ENCODE assay signal across 2 cellular contexts in the genomic region with DNA sequence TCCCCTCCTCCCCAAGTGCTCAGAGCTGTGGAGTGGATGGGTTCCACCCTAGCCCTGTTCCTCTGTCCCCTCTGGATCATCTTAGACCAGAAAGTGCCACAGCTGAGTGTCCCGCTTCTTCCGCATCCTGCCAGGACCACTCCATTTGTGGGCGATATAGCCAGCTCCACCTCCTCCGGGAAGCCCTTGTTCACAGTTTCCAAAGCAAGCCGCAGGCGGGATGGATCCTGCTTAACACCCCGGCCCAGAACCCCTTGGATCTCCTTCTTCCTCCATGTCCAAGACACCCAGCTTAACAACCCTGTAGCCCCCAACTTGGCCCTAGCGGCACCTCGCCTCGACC.
TF ChIP-seq lines count a peak whose summit lies in the region.

No MANE protein-coding gene starts in this region.

TF ChIP-seq in HCT116, 20 proteins besides CTCF, POLR2A, EP300 and RAD21 (continued from another document):
- TF ChIP-seq YY1 (IDR thresholded peaks at IDR 0.05; ENCODE audit: extremely low read depth, insufficient replicate concordance, low read depth, low read length) (no peak), EZH2phosphoT487 (IDR thresholded peaks at IDR 0.05; ENCODE audit: borderline replicate concordance) (no peak), SIN3A (IDR thresholded peaks at IDR 0.05; ENCODE audit: low read depth) (no peak)
- TF ChIP-seq, protein P1, sequence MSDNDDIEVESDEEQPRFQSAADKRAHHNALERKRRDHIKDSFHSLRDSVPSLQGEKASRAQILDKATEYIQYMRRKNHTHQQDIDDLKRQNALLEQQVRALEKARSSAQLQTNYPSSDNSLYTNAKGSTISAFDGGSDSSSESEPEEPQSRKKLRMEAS (IDR thresholded peaks at IDR 0.05) = no peak

TF ChIP-seq in WTC11, 78 proteins besides CTCF, POLR2A, EP300 and RAD21 (continued from another document):
- TF ChIP-seq, protein P2, sequence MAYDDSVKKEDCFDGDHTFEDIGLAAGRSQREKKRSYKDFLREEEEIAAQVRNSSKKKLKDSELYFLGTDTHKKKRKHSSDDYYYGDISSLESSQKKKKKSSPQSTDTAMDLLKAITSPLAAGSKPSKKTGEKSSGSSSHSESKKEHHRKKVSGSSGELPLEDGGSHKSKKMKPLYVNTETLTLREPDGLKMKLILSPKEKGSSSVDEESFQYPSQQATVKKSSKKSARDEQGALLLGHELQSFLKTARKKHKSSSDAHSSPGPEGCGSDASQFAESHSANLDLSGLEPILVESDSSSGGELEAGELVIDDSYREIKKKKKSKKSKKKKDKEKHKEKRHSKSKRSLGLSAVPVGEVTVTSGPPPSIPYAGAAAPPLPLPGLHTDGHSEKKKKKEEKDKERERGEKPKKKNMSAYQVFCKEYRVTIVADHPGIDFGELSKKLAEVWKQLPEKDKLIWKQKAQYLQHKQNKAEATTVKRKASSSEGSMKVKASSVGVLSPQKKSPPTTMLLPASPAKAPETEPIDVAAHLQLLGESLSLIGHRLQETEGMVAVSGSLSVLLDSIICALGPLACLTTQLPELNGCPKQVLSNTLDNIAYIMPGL (CRISPR knock-in tag; IDR thresholded peaks at IDR 0.05) = no peak
- TF ChIP-seq TEAD4 (CRISPR knock-in tag; IDR thresholded peaks at IDR 0.05) = no peak
- TF ChIP-seq ELF4 (CRISPR knock-in tag; IDR thresholded peaks at IDR 0.05; ENCODE audit: low read depth) = no peak
- TF ChIP-seq, protein P3, sequence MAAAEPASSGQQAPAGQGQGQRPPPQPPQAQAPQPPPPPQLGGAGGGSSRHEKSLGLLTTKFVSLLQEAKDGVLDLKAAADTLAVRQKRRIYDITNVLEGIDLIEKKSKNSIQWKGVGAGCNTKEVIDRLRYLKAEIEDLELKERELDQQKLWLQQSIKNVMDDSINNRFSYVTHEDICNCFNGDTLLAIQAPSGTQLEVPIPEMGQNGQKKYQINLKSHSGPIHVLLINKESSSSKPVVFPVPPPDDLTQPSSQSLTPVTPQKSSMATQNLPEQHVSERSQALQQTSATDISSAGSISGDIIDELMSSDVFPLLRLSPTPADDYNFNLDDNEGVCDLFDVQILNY (CRISPR knock-in tag; IDR thresholded peaks at IDR 0.05) = no peak
- TF ChIP-seq, protein P4, sequence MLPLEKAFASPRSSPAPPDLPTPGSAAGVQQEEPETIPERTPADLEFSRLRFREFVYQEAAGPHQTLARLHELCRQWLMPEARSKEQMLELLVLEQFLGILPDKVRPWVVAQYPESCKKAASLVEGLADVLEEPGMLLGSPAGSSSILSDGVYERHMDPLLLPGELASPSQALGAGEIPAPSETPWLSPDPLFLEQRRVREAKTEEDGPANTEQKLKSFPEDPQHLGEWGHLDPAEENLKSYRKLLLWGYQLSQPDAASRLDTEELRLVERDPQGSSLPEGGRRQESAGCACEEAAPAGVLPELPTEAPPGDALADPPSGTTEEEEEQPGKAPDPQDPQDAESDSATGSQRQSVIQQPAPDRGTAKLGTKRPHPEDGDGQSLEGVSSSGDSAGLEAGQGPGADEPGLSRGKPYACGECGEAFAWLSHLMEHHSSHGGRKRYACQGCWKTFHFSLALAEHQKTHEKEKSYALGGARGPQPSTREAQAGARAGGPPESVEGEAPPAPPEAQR (CRISPR knock-in tag; IDR thresholded peaks at IDR 0.05) = no peak
- TF ChIP-seq, protein P5, sequence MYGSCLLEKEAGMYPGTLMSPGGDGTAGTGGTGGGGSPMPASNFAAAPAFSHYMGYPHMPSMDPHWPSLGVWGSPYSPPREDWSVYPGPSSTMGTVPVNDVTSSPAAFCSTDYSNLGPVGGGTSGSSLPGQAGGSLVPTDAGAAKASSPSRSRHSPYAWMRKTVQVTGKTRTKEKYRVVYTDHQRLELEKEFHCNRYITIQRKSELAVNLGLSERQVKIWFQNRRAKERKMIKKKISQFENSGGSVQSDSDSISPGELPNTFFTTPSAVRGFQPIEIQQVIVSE (CRISPR knock-in tag; IDR thresholded peaks at IDR 0.05; ENCODE audit: borderline replicate concordance) = no peak
- no peak for TF ChIP-seq FOXJ3 (CRISPR knock-in tag; IDR thresholded peaks at IDR 0.05; ENCODE audit: borderline replicate concordance)
- no peak for TF ChIP-seq ZNF232 (CRISPR knock-in tag; IDR thresholded peaks at IDR 0.05)
